10 cellular contexts compared by ENCODE assay signal in genomic region chr6:72626126-72626525, GRCh38. TPM values are rescaled to one million over a fixed set of nuclear protein-coding genes. Genes with fewer than 3 reads are reported as not detected.
A peak's percentile ranks its signal among the peaks of the same experiment; 100 is the strongest.
DNase-seq lines count a peak whose midpoint lies in the region; ATAC-seq, FAIRE-seq and TF ChIP-seq lines count a peak whose summit lies in the region.
"Had no signal": no experiment of that assay in that cellular context is flagged by ENCODE, and none has a peak within 500 bp of the region (broad histone marks: within the 10 kb centered on the region; RNA-seq: fewer than 3 reads in every experiment).

No MANE protein-coding gene starts in this region.

- peak overlapping the region; percentile 85; the same call in 1 of the 2 replicates for H3K4me2 ChIP-seq in KMS-11

- H3K4me1 ChIP-seq in KMS-11 (ENCODE audit: low read depth, poor library complexity, severe bottlenecking) (peaks cover 52% of the 10 kb centered on the region), foreskin keratinocyte (peaks cover 9% of the 10 kb centered on the region)

- TF ChIP-seq CTCF in GM10266 (IDR thresholded peaks at IDR 0.05; ENCODE audit: control insufficient read depth, insufficient read depth, low read depth, missing control alignments) = no peak
- TF ChIP-seq CTCF in KMS-11 (conservative IDR thresholded peaks at IDR 0.05; ENCODE audit: low read depth, low read length) = no peak
- TF ChIP-seq CTCF in D721Med (IDR thresholded peaks at IDR 0.05; ENCODE audit: insufficient read depth, missing control alignments) = no peak
- TF ChIP-seq CTCF in foreskin keratinocyte (conservative IDR thresholded peaks at IDR 0.05) = no peak

- peaks cover 86% of the 10 kb centered on the region for H3K79me2 ChIP-seq in KMS-11 (ENCODE audit: insufficient read depth, low read depth)

- no peaks in the 10 kb centered on the region for H3K27me3 ChIP-seq in KMS-11 (ENCODE audit: insufficient read depth, low read depth)
- H3K27me3 ChIP-seq in foreskin keratinocyte = no peaks in the 10 kb centered on the region

- no peak overlapping the region for H3K4me3 ChIP-seq in KMS-11 (IDR thresholded peaks at IDR 0.05; ENCODE audit: insufficient read depth, low read depth, low read length)

- no peak for FAIRE-seq in D721Med (lab: Jason Lieb, UNC)
- FAIRE-seq: colon had no signal

- no peak overlapping the region for H2AFZ ChIP-seq in KMS-11 (ENCODE audit: low read depth)

- peak; percentile 34 for DNase-seq in GM10266 (ENCODE audit: extremely low spot score)
- no peak for DNase-seq in D721Med (ENCODE audit: insufficient read length, low spot score)
- no peak for DNase-seq in KG1 (lab: John Stamatoyannopoulos, UW)
- no peak for DNase-seq in NK-92 treated with Interleukin-12 subunit alpha and Interleukin-12 subunit beta, amount 100 ng/mL, for 24 hours (lab: John Stamatoyannopoulos, UW)
- no peak for DNase-seq in foreskin keratinocyte
- DNase-seq: NCI-H1417 had no signal

- no peaks in the 10 kb centered on the region for H4K20me1 ChIP-seq in KMS-11 (ENCODE audit: insufficient read depth)

- H3K27ac ChIP-seq in KMS-11 (no peak overlapping the region), foreskin keratinocyte (no peak overlapping the region)

- H3K36me3 ChIP-seq in KMS-11 (ENCODE audit: insufficient read depth) = no peaks in the 10 kb centered on the region

- H3K9ac ChIP-seq in KMS-11 = no peak overlapping the region

- peak; percentile 47 for ATAC-seq in GM18907 (IDR thresholded peaks at IDR 0.05; ENCODE audit: unreplicated experiment)
- peak; percentile 33 for ATAC-seq in HG02763 (IDR thresholded peaks at IDR 0.05; ENCODE audit: unreplicated experiment)
- ATAC-seq in foreskin keratinocyte = no peak

RNA-seq across cellular contexts. Expression of gene KCNQ5, which starts 4.3 kb away (rescaled TPM):
- total RNA-seq in foreskin keratinocyte = 4.9 and 6.4 TPM in 2 replicates
- polyA plus RNA-seq in foreskin keratinocyte = 1.3 and 2.1 TPM in 2 replicates
